8 cellular contexts compared by ENCODE assay signal in the genomic region with DNA sequence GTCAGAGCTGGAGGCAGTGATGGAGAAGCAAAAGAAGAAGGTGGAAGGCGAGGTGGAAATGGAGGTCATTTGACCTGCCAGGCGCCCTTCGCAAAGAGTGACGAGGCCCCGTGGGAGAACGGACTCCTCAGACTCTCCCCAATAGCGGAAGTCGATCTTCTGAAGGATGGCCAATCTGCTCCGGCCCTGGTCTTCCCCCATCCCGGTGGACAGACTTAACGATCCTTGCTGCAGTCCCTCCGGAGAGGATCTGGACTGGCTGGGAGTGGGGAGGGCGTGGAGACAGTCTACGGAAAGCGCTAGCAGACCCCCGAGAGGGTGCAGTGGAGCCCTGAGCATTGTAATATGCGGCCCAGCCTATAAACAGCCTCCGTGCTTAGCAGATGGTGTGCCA. TPM values are rescaled to one million over a fixed set of nuclear protein-coding genes. Genes with fewer than 3 reads are reported as not detected.
DNase-seq lines count a peak whose midpoint lies in the region; ATAC-seq and TF ChIP-seq lines count a peak whose summit lies in the region.

No MANE protein-coding gene starts in this region.

- H3K4me3 Mint-ChIP-seq in endodermal cell: peak overlapping the region; percentile 62

- DNase-seq in Right ventricle myocardium inferior (ENCODE audit: missing footprints): no peak
- DNase-seq in cardiac septum (ENCODE audit: low spot score): no peak
- DNase-seq in endodermal cell: no peak
- no peak for DNase-seq in stimulated activated CD4-positive, alpha-beta T cell treated with anti-CD3 and anti-CD28 coated beads, Interleukin-12 subunit alpha, Interleukin-12 subunit beta, amount 100 ng/mL, for 4 hours
- no peak for DNase-seq in RKO (ENCODE audit: low spot score)

- H3K27me3 Mint-ChIP-seq in endodermal cell (ENCODE audit: insufficient read depth): peaks cover 43% of the 10 kb centered on the region

- H3K9me3 Mint-ChIP-seq in endodermal cell: peaks cover 5% of the 10 kb centered on the region

- 45 to 48% methylated on average over 18 of the region's 18 CpGs for WGBS in endodermal cell (ENCODE audit: insufficient coverage in 1 of 2, insufficient read length in 1 of 2), 2 experiments

- peak overlapping the region; percentile 78 for H3K4me3 ChIP-seq in endodermal cell (ENCODE audit: low read length)
- H3K4me3 ChIP-seq in mucosa of stomach (ENCODE audit: low read length): no peak overlapping the region

- ATAC-seq in Right ventricle myocardium inferior (peak; percentile 27), HG03139 (IDR thresholded peaks at IDR 0.05; ENCODE audit: unreplicated experiment) (no peak), GM21423 (IDR thresholded peaks at IDR 0.05; ENCODE audit: unreplicated experiment) (no peak)

- intact Hi-C loops in Right ventricle myocardium inferior (cut with DNase I): loop anchor here (2.0 kb wide), 1 partner anchor 25 kb away; no protein-coding TSS in a partner anchor
- intact Hi-C loops in cardiac septum (cut with DNase I): no loop called here

- TF ChIP-seq CTCF in endodermal cell (conservative IDR thresholded peaks at IDR 0.05): no peak

- H3K27ac ChIP-seq in endodermal cell (ENCODE audit: low read depth, low read length): peak overlapping the region; percentile 27

- H3K27ac Mint-ChIP-seq in endodermal cell: peak overlapping the region; percentile 73

- H3K36me3 ChIP-seq in endodermal cell (ENCODE audit: control insufficient read depth, insufficient read depth, low read length): peaks cover 14% of the 10 kb centered on the region
- peaks cover 13% of the 10 kb centered on the region for H3K36me3 ChIP-seq in mucosa of stomach (ENCODE audit: control insufficient read depth, insufficient read depth, low read length)

- H3K4me1 Mint-ChIP-seq in endodermal cell: peaks cover 31% of the 10 kb centered on the region

- peaks cover 29% of the 10 kb centered on the region for H3K27me3 ChIP-seq in endodermal cell (ENCODE audit: control insufficient read depth, insufficient read depth, low read length, poor library complexity, severe bottlenecking)
- H3K27me3 ChIP-seq in mucosa of stomach (ENCODE audit: control insufficient read depth, insufficient read depth, low read length): peaks cover 21% of the 10 kb centered on the region

- H3K4me1 ChIP-seq in endodermal cell (ENCODE audit: control insufficient read depth, insufficient read depth, low read length) (no peaks in the 10 kb centered on the region), mucosa of stomach (ENCODE audit: control insufficient read depth, insufficient read depth, low read length) (peaks cover 27% of the 10 kb centered on the region)

- H3K9me3 ChIP-seq in endodermal cell (ENCODE audit: control insufficient read depth, low read length) (no peaks in the 10 kb centered on the region), mucosa of stomach (ENCODE audit: control insufficient read depth, low read length) (no peaks in the 10 kb centered on the region)

- peak overlapping the region; percentile 11 for H3K9ac ChIP-seq in endodermal cell (ENCODE audit: extremely low read depth, low read length, poor library complexity, severe bottlenecking)
- peak overlapping the region; percentile 23 for H3K9ac ChIP-seq in mucosa of stomach (ENCODE audit: low read length)

- H3K36me3 Mint-ChIP-seq in endodermal cell (ENCODE audit: low read depth): peaks cover 22% of the 10 kb centered on the region

RNA-seq across cellular contexts. Expression of a gene that starts 11.9 kb away (rescaled TPM):
- total RNA-seq in Right ventricle myocardium inferior (1.9 TPM), cardiac septum (1.9 TPM), endodermal cell (10 to 100 TPM; 29.4 to 52.8 TPM)
- 14.5 TPM for polyA plus RNA-seq in endodermal cell (2013, experiment 1 of 2)
- 14.3 TPM for polyA plus RNA-seq in endodermal cell (2013, experiment 2 of 2)

RNA-seq across cellular contexts. Expression of a gene that starts 24.6 kb away (rescaled TPM):
- total RNA-seq in Right ventricle myocardium inferior: 47.8 TPM
- 43.4 TPM for total RNA-seq in cardiac septum
- 10 to 100 TPM; 20.6 to 39.0 TPM for total RNA-seq in endodermal cell
- 9.6 TPM for polyA plus RNA-seq in endodermal cell (2013, experiment 1 of 2)
- 9.2 TPM for polyA plus RNA-seq in endodermal cell (2013, experiment 2 of 2)

RNA-seq across cellular contexts. Expression of a gene that starts 29.9 kb away (rescaled TPM):
- 140 TPM for total RNA-seq in Right ventricle myocardium inferior
- total RNA-seq in cardiac septum: 215 TPM
- total RNA-seq in endodermal cell: 100 to 1,000 TPM in 1 of 2 donors, 10 to 100 TPM in 1; 98.2 to 107 TPM
- 53.5 TPM for polyA plus RNA-seq in endodermal cell (2013, experiment 1 of 2)
- polyA plus RNA-seq in endodermal cell (2013, experiment 2 of 2): 49.1 TPM

RNA-seq across cellular contexts. Expression of a gene that starts 49.5 kb away (rescaled TPM):
- total RNA-seq in Right ventricle myocardium inferior: 0.49 TPM
- 0.65 TPM for total RNA-seq in cardiac septum
- total RNA-seq in endodermal cell: under 1 TPM in 1 of 2 donors, not detected in 1; 0.22 TPM
- not detected for polyA plus RNA-seq in endodermal cell (2013, experiment 1 of 2)
- polyA plus RNA-seq in endodermal cell (2013, experiment 2 of 2): 0.41 TPM

Comparison
In these comparisons a context has a peak if more than half of its experiments do, and no peak if none do; other contexts are left out.
1. RNA of a gene that starts 11.9 kb away (total RNA-seq): 29.4 to 52.8 TPM in endodermal cell; 1.9 TPM in Right ventricle myocardium inferior (single experiment) and 1.9 TPM in cardiac septum (single experiment); every median in the first group is over 10 times any median in the second.